Comparison of ENCODE assay signal across 1 cellular context in the genomic region with DNA sequence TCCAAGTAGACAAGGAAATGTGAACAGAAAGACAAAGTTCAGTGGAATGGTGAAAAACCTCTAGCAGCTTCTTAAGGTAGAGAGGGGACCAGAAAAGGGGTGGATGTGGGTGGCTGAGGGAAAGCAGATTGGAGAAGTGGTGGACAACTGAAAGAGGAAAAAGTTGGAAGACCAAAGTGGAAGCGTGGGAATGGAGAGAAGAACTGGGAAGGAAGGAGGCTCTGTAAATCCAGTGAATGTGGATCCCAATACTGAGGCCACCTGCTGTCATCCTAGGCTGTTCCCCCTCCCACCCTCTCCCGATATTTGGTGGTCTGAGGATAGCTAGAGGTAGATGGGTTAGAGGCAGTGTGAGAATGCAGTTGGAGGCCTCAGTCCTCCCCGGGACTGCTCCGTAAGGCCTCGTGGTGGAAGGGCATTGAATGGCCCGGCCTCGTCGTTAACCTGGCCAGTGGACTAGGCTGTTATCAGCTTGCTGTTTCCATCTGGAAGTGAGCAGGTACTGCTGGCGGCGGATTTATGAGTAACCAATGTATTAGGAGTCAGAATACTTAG.
TF ChIP-seq lines count a peak whose summit lies in the region.

No MANE protein-coding gene starts in this region.

TF ChIP-seq in A549, 52 proteins besides CTCF, POLR2A, EP300 and RAD21:
- TF ChIP-seq BHLHE40 (IDR thresholded peaks at IDR 0.05; ENCODE audit: low read depth, low read length) (no peak), ZSCAN20 (CRISPR knock-in tag; IDR thresholded peaks at IDR 0.05) (no peak), EHF (CRISPR knock-in tag; IDR thresholded peaks at IDR 0.05) (no peak), MAZ (IDR thresholded peaks at IDR 0.05; ENCODE audit: borderline replicate concordance, low read depth, low read length) (no peak), TP53 (CRISPR knock-in tag; IDR thresholded peaks at IDR 0.05) (no peak), MAFK (IDR thresholded peaks at IDR 0.05; ENCODE audit: partially characterized antibody) (no peak), KDM5A (IDR thresholded peaks at IDR 0.05) (no peak), GATA3 (IDR thresholded peaks at IDR 0.05; ENCODE audit: borderline replicate concordance) (no peak), POLR2AphosphoS2 (conservative IDR thresholded peaks at IDR 0.05; ENCODE audit: low read length) (no peak), CBX2 (IDR thresholded peaks at IDR 0.05; ENCODE audit: borderline replicate concordance, low read depth) (no peak), KDM1A (IDR thresholded peaks at IDR 0.05; ENCODE audit: low read depth) (no peak)
- TF ChIP-seq, protein P1, sequence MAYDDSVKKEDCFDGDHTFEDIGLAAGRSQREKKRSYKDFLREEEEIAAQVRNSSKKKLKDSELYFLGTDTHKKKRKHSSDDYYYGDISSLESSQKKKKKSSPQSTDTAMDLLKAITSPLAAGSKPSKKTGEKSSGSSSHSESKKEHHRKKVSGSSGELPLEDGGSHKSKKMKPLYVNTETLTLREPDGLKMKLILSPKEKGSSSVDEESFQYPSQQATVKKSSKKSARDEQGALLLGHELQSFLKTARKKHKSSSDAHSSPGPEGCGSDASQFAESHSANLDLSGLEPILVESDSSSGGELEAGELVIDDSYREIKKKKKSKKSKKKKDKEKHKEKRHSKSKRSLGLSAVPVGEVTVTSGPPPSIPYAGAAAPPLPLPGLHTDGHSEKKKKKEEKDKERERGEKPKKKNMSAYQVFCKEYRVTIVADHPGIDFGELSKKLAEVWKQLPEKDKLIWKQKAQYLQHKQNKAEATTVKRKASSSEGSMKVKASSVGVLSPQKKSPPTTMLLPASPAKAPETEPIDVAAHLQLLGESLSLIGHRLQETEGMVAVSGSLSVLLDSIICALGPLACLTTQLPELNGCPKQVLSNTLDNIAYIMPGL (CRISPR knock-in tag; IDR thresholded peaks at IDR 0.05; ENCODE audit: borderline replicate concordance), result no peak
- TF ChIP-seq, protein P2, sequence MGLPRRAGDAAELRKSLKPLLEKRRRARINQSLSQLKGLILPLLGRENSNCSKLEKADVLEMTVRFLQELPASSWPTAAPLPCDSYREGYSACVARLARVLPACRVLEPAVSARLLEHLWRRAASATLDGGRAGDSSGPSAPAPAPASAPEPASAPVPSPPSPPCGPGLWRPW (IDR thresholded peaks at IDR 0.05), result no peak
